21 cellular contexts compared by ENCODE assay signal in the genomic region with DNA sequence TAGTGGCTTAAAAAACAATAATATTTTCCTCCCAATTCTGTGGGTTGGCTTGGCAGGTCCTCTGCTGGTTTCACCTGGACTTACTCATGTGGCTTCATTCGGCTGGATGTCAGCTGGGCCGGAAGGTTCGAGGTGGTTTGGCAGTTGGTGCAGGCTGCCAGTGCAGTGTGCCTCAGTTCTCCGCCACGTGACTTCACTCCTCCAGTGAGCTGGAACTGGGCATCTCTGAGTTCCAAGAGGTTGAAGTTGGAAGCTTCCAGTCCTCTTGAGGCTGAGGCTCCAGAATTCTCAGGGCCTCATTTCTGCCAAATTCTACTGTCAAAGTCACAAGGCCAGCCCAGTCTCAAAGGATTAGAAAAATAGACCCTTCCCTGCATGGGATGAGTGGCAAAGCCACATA.
"Had no signal": no experiment of that assay in that cellular context is flagged by ENCODE, and none has a peak within 500 bp of the region (broad histone marks: within the 10 kb centered on the region; RNA-seq: fewer than 3 reads in every experiment).

No MANE protein-coding gene starts in this region.

- H3K27me3 Mint-ChIP-seq: activated CD8-positive, alpha-beta T cell treated with anti-CD3 and anti-CD28 coated beads for 36 hours; memory B cell had no signal

- ATAC-seq: activated CD8-positive, alpha-beta T cell treated with anti-CD3 and anti-CD28 coated beads for 36 hours; activated T-cell treated with anti-CD3 and anti-CD28 coated beads, Interleukin-2, amount 50 U/mL, for 4 hours; left ventricle myocardium superior; naive thymus-derived CD4-positive, alpha-beta T cell had no signal

- H3K27ac ChIP-seq: esophagus muscularis mucosa, transverse colon, vagina had no signal

- H3K4me1 ChIP-seq: vagina had no signal

- H3K9me3 ChIP-seq: esophagus muscularis mucosa, mucosa of descending colon, transverse colon, vagina had no signal

- H3K36me3 Mint-ChIP-seq: memory B cell had no signal

- H3K27ac Mint-ChIP-seq: activated CD8-positive, alpha-beta T cell treated with anti-CD3 and anti-CD28 coated beads for 36 hours; memory B cell; naive thymus-derived CD4-positive, alpha-beta T cell; T-helper 2 cell treated with Interferon-gamma antibody and Interleukin-4, amounts not matched to agents 5 μg/mL and 100 μg/mL, for 36 hours had no signal

- H3K36me3 ChIP-seq: transverse colon, vagina had no signal

- H3K4me3 ChIP-seq: esophagus muscularis mucosa, mucosa of descending colon, transverse colon, vagina had no signal

- H3K27me3 ChIP-seq: esophagus muscularis mucosa, transverse colon, vagina had no signal

- H3K4me3 Mint-ChIP-seq: activated CD8-positive, alpha-beta T cell treated with anti-CD3 and anti-CD28 coated beads for 36 hours; activated T-cell treated with anti-CD3 and anti-CD28 coated beads, Interleukin-2, amount 50 U/mL, for 4 hours; dendritic cell treated with granulocyte-macrophage colony-stimulating factor and Interleukin-4, amounts not matched to agents 40 ng/mL and 50 ng/mL, for 4 days; memory B cell; naive thymus-derived CD4-positive, alpha-beta T cell; T-helper 2 cell treated with Interferon-gamma antibody and Interleukin-4, amounts not matched to agents 5 μg/mL and 100 μg/mL, for 36 hours had no signal

- H3K9me3 Mint-ChIP-seq: dendritic cell treated with granulocyte-macrophage colony-stimulating factor and Interleukin-4, amounts not matched to agents 40 ng/mL and 50 ng/mL, for 4 days had no signal

- DNase-seq: activated CD4-positive, alpha-beta T cell treated with anti-CD3 and anti-CD28 coated beads for 48 hours; activated CD4-positive, CD25-positive, alpha-beta regulatory T cell; activated CD8-positive, alpha-beta T cell treated with anti-CD3 and anti-CD28 coated beads for 36 hours; activated naive CD4-positive, alpha-beta T cell treated with anti-CD3 and anti-CD28 coated beads, Interleukin-2, amount 50 U/mL, for 16 hours; activated T-cell treated with anti-CD3 and anti-CD28 coated beads, Interleukin-2, amount 50 U/mL, for 4 hours; effector memory CD4-positive, alpha-beta T cell; left ventricle myocardium superior; mucosa of descending colon; naive thymus-derived CD4-positive, alpha-beta T cell; posterior cingulate gyrus; retina; stimulated activated naive CD4-positive, alpha-beta T cell treated with Interleukin-2 at 50 U/mL for 16 hours; substantia nigra; transverse colon had no signal

- FAIRE-seq: bronchial epithelial cell, endothelial cell of umbilical vein had no signal
